11 cellular contexts compared by ENCODE assay signal in genomic region chr7:155356323-155357105, GRCh38. TPM values are rescaled to one million over a fixed set of nuclear protein-coding genes. Genes with fewer than 3 reads are reported as not detected.
DNase-seq lines count a peak whose midpoint lies in the region; ATAC-seq, FAIRE-seq and TF ChIP-seq lines count a peak whose summit lies in the region.
"Had no signal": no experiment of that assay in that cellular context is flagged by ENCODE, and none has a peak within 500 bp of the region (broad histone marks: within the 10 kb centered on the region; RNA-seq: fewer than 3 reads in every experiment).

No MANE protein-coding gene starts in this region.

- H3K27me3 ChIP-seq in endothelial cell of umbilical vein (ENCODE audit: control insufficient read depth in 2 of 2, insufficient read depth in 2 of 2, low read length in 2 of 2), result peaks cover 0 to 3% of the 10 kb centered on the region in 2 experiments
- peaks cover 0 to 87% (median 37%) of the 10 kb centered on the region in 7 donors for H3K27me3 ChIP-seq in spleen (replicated peaks in 1 of 7)

- CTCF ChIA-PET in endothelial cell of umbilical vein (lab: Charles Lee), result interaction anchor here (0.7 to 4.7 kb wide), 17 partner anchors 9 to 443 kb away, joined by 3 to 62 read pairs (median 5); no protein-coding TSS in a partner anchor

- H3K4me1 ChIP-seq in endothelial cell of umbilical vein (ENCODE audit: control insufficient read depth, extremely low read depth, insufficient read depth, low read length) (no peaks in the 10 kb centered on the region), spleen (peaks cover 4 to 40% (median 14%) of the 10 kb centered on the region in 6 donors)

- no peaks in the 10 kb centered on the region for H3K9me1 ChIP-seq in endothelial cell of umbilical vein (replicated peaks; ENCODE audit: control insufficient read depth, extremely low read depth, insufficient read depth, low read length)

- no peak overlapping the region for H3K9ac ChIP-seq in endothelial cell of umbilical vein (replicated peaks; ENCODE audit: extremely low read depth, insufficient read depth, low read length)

- H3K4me3 ChIP-seq in endothelial cell of umbilical vein (replicated peaks in 1 of 3; ENCODE audit: insufficient read depth in 1 of 3, low read depth in 1 of 3, low read length in 3 of 3), result no peak overlapping the region
- no peak overlapping the region for H3K4me3 ChIP-seq in spleen

- DNase-seq in SIG-M5 treated with dmso at 0.1 percent for 504 hours (lab: John Stamatoyannopoulos, UW; ENCODE audit: unreplicated experiment) (peak; percentile 22), SIG-M5 (lab: John Stamatoyannopoulos, UW) (no peak), NCI-H526 (lab: John Stamatoyannopoulos, UW) (peak; percentile 43 to 85), endothelial cell of umbilical vein (ENCODE audit: low read depth, low spot score) (peak; percentile 30), spleen (peak; percentile 49), DMS79 (lab: John Stamatoyannopoulos, UW) (no peak)
- DNase-seq in stimulated activated naive CD8-positive, alpha-beta T cell treated with anti-CD3 and anti-CD28 coated beads, Interleukin-15, Interleukin-2, amounts not matched to agents 100 U/mL and 50 U/mL, for 24 hours, result no peak
- DNase-seq: activated effector memory CD4-positive, alpha-beta T cell treated with anti-CD3 and anti-CD28 coated beads, Interleukin-2, amount 50 U/mL, for 16 hours; islet precursor cell had no signal

- no peak overlapping the region for H3K27ac ChIP-seq in endothelial cell of umbilical vein (ENCODE audit: insufficient read depth, low read depth, low read length)
- no peak overlapping the region for H3K27ac ChIP-seq in spleen

- H4K20me1 ChIP-seq in endothelial cell of umbilical vein (replicated peaks; ENCODE audit: control insufficient read depth, extremely low read depth, insufficient read depth, low read length), result no peaks in the 10 kb centered on the region

- no peak for FAIRE-seq in endothelial cell of umbilical vein (lab: Jason Lieb, UNC)
- FAIRE-seq: G401.6 had no signal

- no peaks in the 10 kb centered on the region for H3K36me3 ChIP-seq in endothelial cell of umbilical vein (ENCODE audit: control insufficient read depth in 2 of 2, extremely low read depth in 1 of 2, insufficient read depth in 2 of 2, low read length in 2 of 2)
- no peaks in the 10 kb centered on the region for H3K36me3 ChIP-seq in spleen

- no peak for ATAC-seq in stimulated activated naive CD8-positive, alpha-beta T cell treated with anti-CD3 and anti-CD28 coated beads, Interleukin-15, Interleukin-2, amounts not matched to agents 100 U/mL and 50 U/mL, for 24 hours
- no peak for ATAC-seq in GM21529 (IDR thresholded peaks at IDR 0.05; ENCODE audit: unreplicated experiment)

- H3K9me3 ChIP-seq in endothelial cell of umbilical vein (replicated peaks; ENCODE audit: control insufficient read depth, insufficient read depth, low read length) (no peaks in the 10 kb centered on the region), spleen (no peaks in the 10 kb centered on the region)

- no peaks in the 10 kb centered on the region for H3K79me2 ChIP-seq in endothelial cell of umbilical vein (ENCODE audit: control insufficient read depth, insufficient read depth, low read length)

- 48 to 57% (median 52%) methylated on average over 13 to 14 of the region's 14 CpGs for WGBS in spleen, 5 donors

- no peak overlapping the region for H3K4me2 ChIP-seq in endothelial cell of umbilical vein (ENCODE audit: insufficient read depth, low read length)

- H2AFZ ChIP-seq in endothelial cell of umbilical vein (ENCODE audit: low read depth, low read length), result no peak overlapping the region

- no TSS peak for BruUV-seq in endothelial cell of umbilical vein (replicated peaks; lab: Mats Ljungman, UMichigan)

- peak; percentile 43 to 44 for TF ChIP-seq CTCF in endothelial cell of umbilical vein (IDR thresholded peaks at IDR 0.05; ENCODE audit: extremely low read depth in 1 of 2, insufficient read depth in 1 of 2, low read depth in 1 of 2, low read length in 2 of 2)
- peak in 1 of 11 experiments; percentile 13 for TF ChIP-seq CTCF in spleen (IDR thresholded peaks at IDR 0.05 in 8 of 11, conservative IDR thresholded peaks at IDR 0.05 in 3 of 11)

- TF ChIP-seq POLR2A in endothelial cell of umbilical vein (IDR thresholded peaks at IDR 0.05; ENCODE audit: low read depth, low read length), result no peak
- TF ChIP-seq POLR2A in spleen (IDR thresholded peaks at IDR 0.05), result no peak

- intact Hi-C loops in endothelial cell of umbilical vein (cut with micrococcal nuclease) (loop anchor here (1.0 kb wide), 2 partner anchors 428 to 443 kb away; no protein-coding TSS in a partner anchor), spleen (cut with DNase I; ENCODE audit: low total_unique reads) (no loop called here)

- dilution Hi-C loops in endothelial cell of umbilical vein (cut with MboI; ENCODE audit: extremely low pct_ligation_motif_present, low sequenced_read_pairs), result no loop called here

- POLR2A ChIA-PET in endothelial cell of umbilical vein (lab: Charles Lee), result no interaction called here

TF ChIP-seq in endothelial cell of umbilical vein, 7 proteins besides CTCF, POLR2A, EP300 and RAD21:
- no peak for TF ChIP-seq EZH2 (IDR thresholded peaks at IDR 0.05; ENCODE audit: borderline replicate concordance, low read depth, low read length, severe bottlenecking)
- TF ChIP-seq GATA2 (IDR thresholded peaks at IDR 0.05; ENCODE audit: insufficient read depth, insufficient read length, low read depth, low read length), result no peak
- no peak for TF ChIP-seq FOS (IDR thresholded peaks at IDR 0.05; ENCODE audit: borderline replicate concordance, insufficient read depth, low read length)
- TF ChIP-seq MYC (IDR thresholded peaks at IDR 0.05; ENCODE audit: low read depth, low read length), result no peak
- TF ChIP-seq POLR2AphosphoS5 (IDR thresholded peaks at IDR 0.05; ENCODE audit: insufficient read depth, low read depth, low read length), result no peak
- no peak for TF ChIP-seq JUN (IDR thresholded peaks at IDR 0.05; ENCODE audit: borderline replicate concordance, insufficient read depth, insufficient read length, low read depth)
- no peak for TF ChIP-seq MAX (IDR thresholded peaks at IDR 0.05; ENCODE audit: insufficient read depth, insufficient read length)

RNA-seq across cellular contexts. Expression of gene INSIG1, which starts 58.8 kb away (rescaled TPM):
- total RNA-seq in endothelial cell of umbilical vein (79.3 and 105 TPM in 2 replicates), spleen (10 to 100 TPM; 26.2 to 61.8 (median 31.6) TPM)
- polyA plus RNA-seq in endothelial cell of umbilical vein (102 and 129 TPM in 2 replicates), spleen (10 to 100 TPM; 15.8 to 20.5 (median 18.6) TPM)
- polyA plus RNA-seq in endothelial cell of umbilical vein (2011; cell fraction: cytosol; rRNA removed), result 55.2 and 65.6 TPM in 2 replicates
- 40.6 and 54.9 TPM in 2 replicates for polyA plus RNA-seq in endothelial cell of umbilical vein (2011; cell fraction: nucleus; rRNA removed)
- 36.7 and 55.1 TPM in 2 replicates for polyA plus RNA-seq in endothelial cell of umbilical vein (2012)
- 112 and 120 TPM in 2 replicates for polyA minus RNA-seq in endothelial cell of umbilical vein
- polyA minus RNA-seq in endothelial cell of umbilical vein (2011; cell fraction: cytosol; rRNA and poly(A)+ RNA removed), result 42.5 TPM
- 49.7 and 74.6 TPM in 2 replicates for polyA minus RNA-seq in endothelial cell of umbilical vein (2011; cell fraction: nucleus; rRNA and poly(A)+ RNA removed)

Comparison
In these comparisons a context has a peak if more than half of its experiments do, and no peak if none do; other contexts are left out.
1. DNase-seq: peak in SIG-M5 treated with dmso at 0.1 percent for 504 hours (single experiment), NCI-H526 (2 of 2), endothelial cell of umbilical vein (single experiment) and spleen (single experiment); none in SIG-M5 (single experiment), DMS79 (single experiment) and stimulated activated naive CD8-positive, alpha-beta T cell treated with anti-CD3 and anti-CD28 coated beads, Interleukin-15, Interleukin-2, amounts not matched to agents 100 U/mL and 50 U/mL, for 24 hours (single experiment).